In genomic region chr19:4279530-4280422, GRCh38 we compare ENCODE assay signal across 10 cellular contexts. TPM values are rescaled to one million over a fixed set of nuclear protein-coding genes. Genes with fewer than 3 reads are reported as not detected.
DNase-seq lines count a peak whose midpoint lies in the region; ATAC-seq and TF ChIP-seq lines count a peak whose summit lies in the region.
"Had no signal": no experiment of that assay in that cellular context is flagged by ENCODE, and none has a peak within 500 bp of the region (broad histone marks: within the 10 kb centered on the region; RNA-seq: fewer than 3 reads in every experiment).

No MANE protein-coding gene starts in this region.

- TF ChIP-seq CTCF in SK-N-SH (IDR thresholded peaks at IDR 0.05) (no peak), WTC11 (IDR thresholded peaks at IDR 0.05) (no peak), spleen (IDR thresholded peaks at IDR 0.05 in 8 of 11, conservative IDR thresholded peaks at IDR 0.05 in 3 of 11) (no peak)

- H3K4me3 ChIP-seq in SK-N-SH (ENCODE audit: low read depth in 2 of 2, low read length in 1 of 2) (peak overlapping the region; percentile 49 to 50; a peak in 3 of 4 replicates), spleen (peak overlapping the region in 7 of 8 donors; percentile 4 to 49 (median 21))

- H3K79me2 ChIP-seq in SK-N-SH (ENCODE audit: insufficient read depth): no peaks in the 10 kb centered on the region

- intact Hi-C loops in spleen (cut with DNase I; ENCODE audit: low total_unique reads): no loop called here
- intact Hi-C loops in head of caudate nucleus (cut with DNase I): no loop called here

- no peaks in the 10 kb centered on the region for H4K20me1 ChIP-seq in SK-N-SH (ENCODE audit: insufficient read depth)

- peak; percentile 61 for DNase-seq in SK-N-SH
- DNase-seq in WTC11 (ENCODE audit: low spot score): no peak
- no peak for DNase-seq in immature natural killer cell
- DNase-seq in spleen: no peak
- no peak for DNase-seq in head of caudate nucleus

- no peak for TF ChIP-seq EP300 in SK-N-SH (IDR thresholded peaks at IDR 0.05; ENCODE audit: borderline replicate concordance in 1 of 2, low read depth in 1 of 2, low read length in 1 of 2)

- no peak overlapping the region for H2AFZ ChIP-seq in SK-N-SH (ENCODE audit: low read depth)

- H3K36me3 Mint-ChIP-seq in WTC11 (no peaks in the 10 kb centered on the region), immature natural killer cell (no peaks in the 10 kb centered on the region)

- H3K9me2 ChIP-seq in SK-N-SH: no peaks in the 10 kb centered on the region

- no peak for TF ChIP-seq POLR2A in spleen (IDR thresholded peaks at IDR 0.05)

- ATAC-seq in SK-N-SH treated with all-trans-retinoic acid at 6 μM for 48 hours (no peak), WTC11 (0 out of 2 replicates have a peak, but pooled peaks have one; percentile 6), GM18502 (IDR thresholded peaks at IDR 0.05; ENCODE audit: poor library complexity, unreplicated experiment) (no peak), HG02870 (IDR thresholded peaks at IDR 0.05; ENCODE audit: unreplicated experiment) (no peak)
- ATAC-seq: activated T-helper 17 cell treated with anti-CD3 and anti-CD28 coated beads, Interleukin-2, amount 50 U/mL, for 72 hours had no signal

- no peaks in the 10 kb centered on the region for H3F3A ChIP-seq in SK-N-SH (replicated peaks; ENCODE audit: insufficient read depth)

- H3K4me1 ChIP-seq in SK-N-SH (ENCODE audit: control insufficient read depth in 1 of 2, insufficient read depth in 2 of 2, low read depth in 1 of 2, low read length in 1 of 2) (peaks cover 0 to 12% of the 10 kb centered on the region in 2 experiments; a peak in 1 of 4 replicates), spleen (peaks cover 11 to 24% (median 16%) of the 10 kb centered on the region in 6 donors)

- H3K27ac Mint-ChIP-seq in WTC11 (no peak overlapping the region), immature natural killer cell (no peak overlapping the region)
- H3K27ac Mint-ChIP-seq: activated T-helper 17 cell treated with anti-CD3 and anti-CD28 coated beads, Interleukin-2, amount 50 U/mL, for 72 hours had no signal

- 7% methylated on average over 39 of the region's 71 CpGs for WGBS in SK-N-SH (ENCODE audit: low lambda C conversion rate)
- 3 to 18% (median 5%) methylated on average over 33 to 71 of the region's 71 CpGs for WGBS in spleen, 5 donors

- CTCF ChIA-PET in SK-N-SH (lab: Yijun Ruan, JAX) (interaction anchor here (0.5 to 7.0 kb wide), 9 partner anchors 9 to 1510 kb away, joined by 3 to 60 read pairs (median 3); partner anchors contain the start of gene MPND), WTC11 (lab: Charles Lee) (interaction anchor here (0.6 to 10.5 kb wide), 9 partner anchors 9 to 372 kb away, joined by 3 to 172 read pairs (median 5); partner anchors contain the start of gene MPND)

- no peaks in the 10 kb centered on the region for H3K9me3 Mint-ChIP-seq in WTC11
- H3K9me3 Mint-ChIP-seq in immature natural killer cell: no peaks in the 10 kb centered on the region
- H3K9me3 Mint-ChIP-seq: activated T-helper 17 cell treated with anti-CD3 and anti-CD28 coated beads, Interleukin-2, amount 50 U/mL, for 72 hours had no signal

- peak overlapping the region; percentile 69; the same call in 1 of the 2 replicates for H3K4me2 ChIP-seq in SK-N-SH

- H3K4me1 Mint-ChIP-seq in WTC11 (peaks cover 10% of the 10 kb centered on the region; the same call in 1 of the 2 replicates), immature natural killer cell (peaks cover 4 to 9% of the 10 kb centered on the region in 2 donors)
- H3K4me1 Mint-ChIP-seq: activated T-helper 17 cell treated with anti-CD3 and anti-CD28 coated beads, Interleukin-2, amount 50 U/mL, for 72 hours had no signal

- H3K27me3 ChIP-seq in SK-N-SH (ENCODE audit: insufficient read depth) (peaks cover 12% of the 10 kb centered on the region), spleen (replicated peaks in 1 of 7) (peaks cover 14 to 78% (median 59%) of the 10 kb centered on the region in 7 donors)

- H3K36me3 ChIP-seq in SK-N-SH (replicated peaks in 1 of 2; ENCODE audit: control insufficient read depth in 1 of 2, insufficient read depth in 2 of 2, low read length in 1 of 2) (no peaks in the 10 kb centered on the region), spleen (no peaks in the 10 kb centered on the region)

- H3K27ac ChIP-seq in SK-N-SH (ENCODE audit: low read depth in 2 of 2, low read length in 1 of 2) (peak overlapping the region in 1 of 2 experiments; percentile 99; a peak in 2 of 4 replicates), spleen (no peak overlapping the region)

- H3K27me3 Mint-ChIP-seq in WTC11 (ENCODE audit: low read depth) (peaks cover 64% of the 10 kb centered on the region), immature natural killer cell (ENCODE audit: low read depth in 3 of 3) (peaks cover 5 to 14% (median 9%) of the 10 kb centered on the region in 3 donors)

- H3K4me3 Mint-ChIP-seq in WTC11 (peak overlapping the region; percentile 90), immature natural killer cell (peak overlapping the region in 3 of 5 donors; percentile 32 to 56 (median 47))
- H3K4me3 Mint-ChIP-seq: activated T-helper 17 cell treated with anti-CD3 and anti-CD28 coated beads, Interleukin-2, amount 50 U/mL, for 72 hours had no signal

- no peaks in the 10 kb centered on the region for H3K9me3 ChIP-seq in SK-N-SH
- H3K9me3 ChIP-seq in spleen: no peaks in the 10 kb centered on the region

- H3K9ac ChIP-seq in SK-N-SH: no peak overlapping the region

- POLR2A ChIA-PET in SK-N-SH (lab: Yijun Ruan, JAX): interaction anchor here (0.6 to 3.3 kb wide), 6 partner anchors 9 to 64 kb away, joined by 3 to 32 read pairs (median 4); partner anchors contain the start of genes MPND and YJU2
- POLR2A ChIA-PET in WTC11 (lab: Charles Lee): interaction anchor here (0.8 kb wide), 1 partner anchor 63 kb away, joined by 3 read pairs; the partner anchor contains the start of gene MPND

- no peak for TF ChIP-seq RAD21 in SK-N-SH (IDR thresholded peaks at IDR 0.05; ENCODE audit: low read length)

TF ChIP-seq in SK-N-SH, 30 proteins besides CTCF, POLR2A, EP300 and RAD21:
- peak; percentile 7; the same call in 1 of the 2 replicates for TF ChIP-seq MXI1 (IDR thresholded peaks at IDR 0.05; ENCODE audit: low read depth, low read length)
- TF ChIP-seq POLR2AphosphoS5 (IDR thresholded peaks at IDR 0.05; ENCODE audit: low read depth, low read length): no peak

TF ChIP-seq in WTC11, 78 proteins besides CTCF, POLR2A, EP300 and RAD21 (continues in another document):
- TF ChIP-seq ZNF317 (CRISPR knock-in tag; IDR thresholded peaks at IDR 0.05; ENCODE audit: borderline replicate concordance, low read depth): no peak
- no peak for TF ChIP-seq ESRRA (CRISPR knock-in tag; IDR thresholded peaks at IDR 0.05; ENCODE audit: borderline replicate concordance)
- peak; percentile 91 for TF ChIP-seq ZNF423 (CRISPR knock-in tag; IDR thresholded peaks at IDR 0.05)

RNA-seq across cellular contexts. Expression of gene SHD, which starts 0.7 kb away (rescaled TPM):
- polyA plus RNA-seq in SK-N-SH (2012; rRNA removed) (3.1 and 6.9 TPM in 2 replicates), immature natural killer cell (not detected), spleen (under 1 TPM in 2 of 3 donors, not detected in 1; 0.05 to 0.41 TPM)
- 3.0 and 7.6 TPM in 2 replicates for polyA plus RNA-seq in SK-N-SH (2012; cell fraction: cytosol; rRNA removed)
- polyA plus RNA-seq in SK-N-SH (2012; cell fraction: nucleus; rRNA removed): 8.5 and 32.8 TPM in 2 replicates
- total RNA-seq in WTC11 (2021) (2.0 to 3.6 TPM (median 3.4 TPM) in 3 replicates), spleen (1 to 10 TPM in 2 of 7 donors, not detected in 5; 1.2 to 3.9 TPM)
- total RNA-seq: activated T-helper 17 cell treated with anti-CD3 and anti-CD28 coated beads, Interleukin-2, amount 50 U/mL, for 72 hours; mucosa of gallbladder had no signal

RNA-seq across cellular contexts. Expression of gene TMIGD2, which starts 22.4 kb away (rescaled TPM):
- 0.06 TPM in 1 of 2 replicates, not detected in the other for polyA plus RNA-seq in SK-N-SH (2012; rRNA removed)
- 0.03 and 0.21 TPM in 2 replicates for polyA plus RNA-seq in SK-N-SH (2012; cell fraction: cytosol; rRNA removed)
- not detected in 2 replicates for polyA plus RNA-seq in SK-N-SH (2012; cell fraction: nucleus; rRNA removed)
- 0.55 to 1.0 TPM (median 0.94 TPM) in 3 replicates for total RNA-seq in WTC11 (2021)
- polyA plus RNA-seq in immature natural killer cell: 100 to 1,000 TPM in 1 of 3 donors, 10 to 100 TPM in 2; 85.3 to 116 (median 86.1) TPM
- total RNA-seq in spleen: 1 to 10 TPM; 1.6 to 5.0 (median 3.8) TPM
- polyA plus RNA-seq in spleen: 1 to 10 TPM; 3.1 to 6.1 (median 4.5) TPM

RNA-seq across cellular contexts. Expression of gene FSD1, which starts 24.6 kb away (rescaled TPM):
- polyA plus RNA-seq in SK-N-SH (2012; rRNA removed): 46.7 and 49.0 TPM in 2 replicates
- 18.6 and 33.9 TPM in 2 replicates for polyA plus RNA-seq in SK-N-SH (2012; cell fraction: cytosol; rRNA removed)
- 90.3 and 101 TPM in 2 replicates for polyA plus RNA-seq in SK-N-SH (2012; cell fraction: nucleus; rRNA removed)
- 61.3 to 69.2 TPM (median 65.7 TPM) in 3 replicates for total RNA-seq in WTC11 (2021)
- polyA plus RNA-seq in immature natural killer cell: 10 to 100 TPM; 10.1 to 23.8 (median 12.8) TPM
- total RNA-seq in spleen: 1 to 10 TPM in 6 of 7 donors, under 1 TPM in 1; 0.80 to 6.6 (median 2.0) TPM
- polyA plus RNA-seq in spleen: 1 to 10 TPM; 2.3 to 3.0 (median 2.5) TPM

RNA-seq across cellular contexts. Expression of gene YJU2, which starts 32.9 kb away (rescaled TPM):
- polyA plus RNA-seq in SK-N-SH (2012; rRNA removed) (25.3 and 29.0 TPM in 2 replicates), immature natural killer cell (10 to 100 TPM; 13.8 to 42.4 (median 16.9) TPM), spleen (10 to 100 TPM; 27.0 to 34.0 (median 27.5) TPM)
- 19.2 and 22.0 TPM in 2 replicates for polyA plus RNA-seq in SK-N-SH (2012; cell fraction: cytosol; rRNA removed)
- polyA plus RNA-seq in SK-N-SH (2012; cell fraction: nucleus; rRNA removed): 18.9 and 21.1 TPM in 2 replicates
- total RNA-seq in WTC11 (2021) (24.3 to 26.5 TPM (median 25.2 TPM) in 3 replicates), spleen (10 to 100 TPM; 17.4 to 23.3 (median 21.2) TPM)

RNA-seq across cellular contexts. Expression of gene EBI3, which starts 50.5 kb away (rescaled TPM):
- polyA plus RNA-seq in SK-N-SH (2012; rRNA removed) (3.6 and 3.7 TPM in 2 replicates), immature natural killer cell (not detected), spleen (10 to 100 TPM; 15.0 to 32.9 (median 27.5) TPM)
- polyA plus RNA-seq in SK-N-SH (2012; cell fraction: cytosol; rRNA removed): 2.1 and 2.6 TPM in 2 replicates
- polyA plus RNA-seq in SK-N-SH (2012; cell fraction: nucleus; rRNA removed): 2.1 and 2.9 TPM in 2 replicates
- total RNA-seq in WTC11 (2021) (0.81 to 1.5 TPM (median 1.1 TPM) in 3 replicates), spleen (10 to 100 TPM; 16.2 to 60.6 (median 38.1) TPM)

Comparison
In these comparisons a context has a peak if more than half of its experiments do, and no peak if none do; other contexts are left out.
1. RNA of gene TMIGD2, which starts 22.4 kb away (polyA plus RNA-seq): 85.3 to 116 TPM in immature natural killer cell; 3.1 to 6.1 TPM in spleen and 0.03 to 0.21 TPM in SK-N-SH; every median in the first group is over 10 times any median in the second.